Comparison of ENCODE assay signal across 11 cellular contexts in genomic region chr22:24506802-24507438, GRCh38. TPM values are rescaled to one million over a fixed set of nuclear protein-coding genes. Genes with fewer than 3 reads are reported as not detected.
DNase-seq lines count a peak whose midpoint lies in the region; ATAC-seq, FAIRE-seq and TF ChIP-seq lines count a peak whose summit lies in the region.
"Had no signal": no experiment of that assay in that cellular context is flagged by ENCODE, and none has a peak within 500 bp of the region (broad histone marks: within the 10 kb centered on the region; RNA-seq: fewer than 3 reads in every experiment).

No MANE protein-coding gene starts in this region.

- peaks cover 6% of the 10 kb centered on the region for H3K4me1 ChIP-seq in astrocyte (ENCODE audit: insufficient read depth, low read length)
- peaks cover 7% of the 10 kb centered on the region for H3K4me1 ChIP-seq in neural progenitor cell

- FAIRE-seq in astrocyte (lab: Jason Lieb, UNC), result no peak
- FAIRE-seq: frontal cortex had no signal

- ATAC-seq in activated CD4-positive, alpha-beta T cell treated with anti-CD3 and anti-CD28 coated beads for 36 hours, result no peak
- ATAC-seq in GM21619 (IDR thresholded peaks at IDR 0.05; ENCODE audit: unreplicated experiment), result no peak

- H3K79me2 ChIP-seq in astrocyte (ENCODE audit: insufficient read depth, low read length) (no peaks in the 10 kb centered on the region), neural progenitor cell (ENCODE audit: low read depth) (no peaks in the 10 kb centered on the region)

- intact Hi-C loops in activated CD4-positive, alpha-beta T cell treated with anti-CD3 and anti-CD28 coated beads for 36 hours (cut with DNase I, micrococcal nuclease), result no loop called here

- H3K27ac Mint-ChIP-seq in astrocyte (ENCODE audit: unreplicated experiment), result no peak overlapping the region
- no peak overlapping the region for H3K27ac Mint-ChIP-seq in neural progenitor cell
- H3K27ac Mint-ChIP-seq in activated CD4-positive, alpha-beta T cell treated with anti-CD3 and anti-CD28 coated beads for 36 hours, result no peak overlapping the region

- H4K20me1 ChIP-seq in astrocyte (ENCODE audit: insufficient read depth, low read length) (no peaks in the 10 kb centered on the region), neural progenitor cell (ENCODE audit: low read depth) (no peaks in the 10 kb centered on the region)

- H3K36me3 Mint-ChIP-seq in astrocyte (ENCODE audit: low read depth, unreplicated experiment) (no peaks in the 10 kb centered on the region), neural progenitor cell (no peaks in the 10 kb centered on the region)
- no peaks in the 10 kb centered on the region for H3K36me3 Mint-ChIP-seq in activated CD4-positive, alpha-beta T cell treated with anti-CD3 and anti-CD28 coated beads for 36 hours (ENCODE audit: low read depth)

- H3K27ac ChIP-seq in astrocyte (ENCODE audit: low read depth, low read length) (no peak overlapping the region), neural progenitor cell (no peak overlapping the region)

- POLR2A ChIA-PET in activated CD4-positive, alpha-beta T cell treated with anti-CD3 and anti-CD28 coated beads for 36 hours (lab: Charles Lee), result no interaction called here

- CTCF ChIA-PET in activated CD4-positive, alpha-beta T cell treated with anti-CD3 and anti-CD28 coated beads for 36 hours (lab: Charles Lee), result interaction anchor here (0.7 to 1.6 kb wide), 2 partner anchors 24 to 129 kb away, joined by 3 read pairs; no protein-coding TSS in a partner anchor

- H3K4me3 Mint-ChIP-seq in astrocyte (ENCODE audit: unreplicated experiment), result no peak overlapping the region
- H3K4me3 Mint-ChIP-seq in neural progenitor cell, result no peak overlapping the region
- no peak overlapping the region for H3K4me3 Mint-ChIP-seq in activated CD4-positive, alpha-beta T cell treated with anti-CD3 and anti-CD28 coated beads for 36 hours

- H3K9me3 Mint-ChIP-seq in astrocyte (ENCODE audit: unreplicated experiment), result no peaks in the 10 kb centered on the region
- no peaks in the 10 kb centered on the region for H3K9me3 Mint-ChIP-seq in neural progenitor cell
- H3K9me3 Mint-ChIP-seq in activated CD4-positive, alpha-beta T cell treated with anti-CD3 and anti-CD28 coated beads for 36 hours (ENCODE audit: low read depth), result no peaks in the 10 kb centered on the region

- no peaks in the 10 kb centered on the region for H3K9me3 ChIP-seq in astrocyte (ENCODE audit: insufficient read depth, low read depth, low read length)
- no peaks in the 10 kb centered on the region for H3K9me3 ChIP-seq in neural progenitor cell (ENCODE audit: low read depth)
- H3K9me3 ChIP-seq: SK-N-SH had no signal

- DNase-seq in GM12865 (ENCODE audit: low read depth) (peak; percentile 54), NCI-H1436 (lab: John Stamatoyannopoulos, UW) (peak; percentile 86), astrocyte (ENCODE audit: low read depth) (no peak), neural progenitor cell (ENCODE audit: low spot score) (no peak), NCI-H446 (lab: John Stamatoyannopoulos, UW) (no peak), 8988T (no peak)
- no peak for DNase-seq in activated CD4-positive, alpha-beta T cell treated with anti-CD3 and anti-CD28 coated beads for 36 hours
- DNase-seq: activated gamma-delta T cell treated with Interleukin-2 at 50 U/mL for 16 hours, SK-N-SH had no signal

- no peaks in the 10 kb centered on the region for H3K27me3 ChIP-seq in astrocyte (ENCODE audit: insufficient read depth, low read length)
- peaks cover 11% of the 10 kb centered on the region for H3K27me3 ChIP-seq in neural progenitor cell

- H3K4me3 ChIP-seq in GM12865 (ENCODE audit: low read depth, low read length) (no peak overlapping the region), astrocyte (ENCODE audit: insufficient read depth, low read depth, low read length) (no peak overlapping the region), neural progenitor cell (peak overlapping the region; percentile 7)

- peak overlapping the region; percentile 39 for H2AFZ ChIP-seq in astrocyte (ENCODE audit: low read depth, low read length)
- peak overlapping the region; percentile 11 for H2AFZ ChIP-seq in neural progenitor cell (replicated peaks)

- peaks cover 19% of the 10 kb centered on the region for H3K4me1 Mint-ChIP-seq in astrocyte (ENCODE audit: low read depth, unreplicated experiment)
- H3K4me1 Mint-ChIP-seq in neural progenitor cell, result peaks cover 18% of the 10 kb centered on the region
- peaks cover 17% of the 10 kb centered on the region for H3K4me1 Mint-ChIP-seq in activated CD4-positive, alpha-beta T cell treated with anti-CD3 and anti-CD28 coated beads for 36 hours

- H3K36me3 ChIP-seq in astrocyte (ENCODE audit: insufficient read depth, low read length) (no peaks in the 10 kb centered on the region), neural progenitor cell (no peaks in the 10 kb centered on the region)

- H3K4me2 ChIP-seq in astrocyte (ENCODE audit: low read length), result peak overlapping the region; percentile 33
- H3K4me2 ChIP-seq in neural progenitor cell, result peak overlapping the region; percentile 43
- H3K4me2 ChIP-seq: SK-N-SH had no signal

- TF ChIP-seq CTCF in GM12865 (IDR thresholded peaks at IDR 0.05; ENCODE audit: insufficient read depth, low read depth, low read length, missing control alignments) (no peak), astrocyte (IDR thresholded peaks at IDR 0.05; ENCODE audit: insufficient read depth, low read depth, low read length) (no peak), neural progenitor cell (IDR thresholded peaks at IDR 0.05) (no peak)

- H3K27me3 Mint-ChIP-seq in astrocyte (ENCODE audit: low read depth, unreplicated experiment), result peaks cover 17% of the 10 kb centered on the region
- H3K27me3 Mint-ChIP-seq in neural progenitor cell (ENCODE audit: insufficient read depth, low read depth), result peaks cover 5% of the 10 kb centered on the region
- H3K27me3 Mint-ChIP-seq in activated CD4-positive, alpha-beta T cell treated with anti-CD3 and anti-CD28 coated beads for 36 hours, result no peaks in the 10 kb centered on the region

- H3F3A ChIP-seq in neural progenitor cell (ENCODE audit: low read depth), result peaks cover 12% of the 10 kb centered on the region

- H3K9ac ChIP-seq in astrocyte (ENCODE audit: low read length), result no peak overlapping the region
- no peak overlapping the region for H3K9ac ChIP-seq in neural progenitor cell
- H3K9ac ChIP-seq: SK-N-SH had no signal

RNA-seq across cellular contexts. Expression of gene UPB1, which starts 11.8 kb away (rescaled TPM):
- total RNA-seq in astrocyte, result 0.30 TPM in 1 of 2 replicates, not detected in the other
- 0.12 and 0.17 TPM in 2 replicates for total RNA-seq in neural progenitor cell (ENCODE audit: low replicate concordance)
- under 1 TPM; 0.16 to 0.28 TPM for total RNA-seq in activated CD4-positive, alpha-beta T cell treated with anti-CD3 and anti-CD28 coated beads for 36 hours

RNA-seq across cellular contexts. Expression of gene GUCD1, which starts 48.0 kb away (rescaled TPM):
- total RNA-seq in astrocyte (77.7 and 84.3 TPM in 2 replicates), neural progenitor cell (ENCODE audit: low replicate concordance) (31.0 and 62.3 TPM in 2 replicates)
- 100 to 1,000 TPM; 109 to 124 TPM for total RNA-seq in activated CD4-positive, alpha-beta T cell treated with anti-CD3 and anti-CD28 coated beads for 36 hours

RNA-seq across cellular contexts. Expression of gene SNRPD3, which starts 48.9 kb away (rescaled TPM):
- total RNA-seq in astrocyte (89.6 and 97.3 TPM in 2 replicates), neural progenitor cell (ENCODE audit: low replicate concordance) (195 and 302 TPM in 2 replicates)
- 100 to 1,000 TPM; 156 to 232 TPM for total RNA-seq in activated CD4-positive, alpha-beta T cell treated with anti-CD3 and anti-CD28 coated beads for 36 hours

Comparison
In these comparisons a context has a peak if more than half of its experiments do, and no peak if none do; other contexts are left out.
1. DNase-seq: peak in GM12865 (single experiment) and NCI-H1436 (single experiment); none in astrocyte (single experiment), neural progenitor cell (single experiment), NCI-H446 (0 of 2), 8988T (single experiment) and activated CD4-positive, alpha-beta T cell treated with anti-CD3 and anti-CD28 coated beads for 36 hours (single experiment).